Comparison of ENCODE assay signal across 24 cellular contexts in genomic region chr12:83346333-83346732, GRCh38.
"Had no signal": no experiment of that assay in that cellular context is flagged by ENCODE, and none has a peak within 500 bp of the region (broad histone marks: within the 10 kb centered on the region; RNA-seq: fewer than 3 reads in every experiment).

No MANE protein-coding gene starts in this region.

- H3K4me3 ChIP-seq: colonic mucosa, esophagus squamous epithelium, gastroesophageal sphincter, heart left ventricle, hepatocyte, left ventricle myocardium inferior, lower lobe of right lung, mucosa of descending colon had no signal

- H3K4me2 ChIP-seq: hepatocyte had no signal

- H3K27ac ChIP-seq: colonic mucosa, epithelial cell of prostate, esophagus squamous epithelium, gastroesophageal sphincter, heart left ventricle, hepatocyte, left ventricle myocardium inferior, lower lobe of right lung had no signal

- H3K36me3 ChIP-seq: colonic mucosa, esophagus squamous epithelium, gastroesophageal sphincter, heart left ventricle, left ventricle myocardium inferior, lower lobe of right lung had no signal

- H3K79me2 ChIP-seq: hepatocyte had no signal

- FAIRE-seq: endometrium had no signal

- H3K4me1 ChIP-seq: colonic mucosa, esophagus squamous epithelium, gastroesophageal sphincter, heart left ventricle, left ventricle myocardium inferior, lower lobe of right lung had no signal

- H2AFZ ChIP-seq: hepatocyte had no signal

- H3K9me3 ChIP-seq: colonic mucosa, esophagus squamous epithelium, gastroesophageal sphincter, heart left ventricle, lower lobe of right lung, mucosa of descending colon had no signal

- ATAC-seq: effector memory CD8-positive, alpha-beta T cell; esophagus mucosa; gastroesophageal sphincter; heart left ventricle; left cardiac atrium; lower lobe of right lung; mucosa of descending colon had no signal

- DNase-seq: cerebellar nuclear complex; colonic mucosa; cortex of kidney; effector CD8-positive, alpha-beta T cell; effector memory CD8-positive, alpha-beta T cell; endodermal cell; erythroblast; esophagus squamous epithelium; foreskin fibroblast; foreskin melanocyte; heart left ventricle; hypothalamus; immature natural killer cell; islet precursor cell; left cardiac atrium; left ventricle myocardium inferior; lower lobe of right lung; mesenchymal stem cell; mucosa of descending colon had no signal

- H3K27me3 ChIP-seq: colonic mucosa, esophagus squamous epithelium, gastroesophageal sphincter, heart left ventricle, hepatocyte had no signal
